ENCODE assay signal across 10 cellular contexts in the genomic region with DNA sequence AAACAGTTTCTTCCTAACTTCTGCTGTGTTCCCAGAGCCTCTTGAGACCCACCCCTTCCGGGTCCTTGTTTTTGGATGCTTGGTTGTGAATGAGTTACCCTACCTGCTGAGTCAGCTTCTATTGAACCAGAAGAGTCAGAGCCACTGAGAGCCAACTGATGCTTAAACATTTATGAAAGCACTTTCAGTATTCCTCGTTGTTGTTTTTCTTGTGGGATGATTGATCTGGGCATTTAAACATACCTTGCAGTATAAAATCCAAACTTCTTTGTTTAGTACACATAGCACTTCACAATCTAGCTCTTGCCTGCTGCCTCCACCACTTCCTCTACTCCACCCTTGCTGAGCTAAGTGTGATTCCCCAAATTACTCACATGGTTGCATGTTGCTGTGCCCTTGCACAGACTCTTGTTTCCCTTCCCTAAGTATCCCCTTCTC. TPM values are rescaled to one million over a fixed set of nuclear protein-coding genes. Genes with fewer than 3 reads are reported as not detected.
DNase-seq lines count a peak whose midpoint lies in the region; ATAC-seq, FAIRE-seq and TF ChIP-seq lines count a peak whose summit lies in the region.
"Had no signal": no experiment of that assay in that cellular context is flagged by ENCODE, and none has a peak within 500 bp of the region (broad histone marks: within the 10 kb centered on the region; RNA-seq: fewer than 3 reads in every experiment).

No MANE protein-coding gene starts in this region.

- no peaks in the 10 kb centered on the region for H3K9me3 Mint-ChIP-seq in activated T-cell treated with anti-CD3 and anti-CD28 coated beads, Interleukin-2, amount 50 U/mL, for 72 hours

- no peak for FAIRE-seq in kidney (lab: Jason Lieb, UNC)
- FAIRE-seq: endometrium had no signal

- peak overlapping the region; percentile 4 to 60 for H3K4me3 Mint-ChIP-seq in activated T-cell treated with anti-CD3 and anti-CD28 coated beads, Interleukin-2, amount 50 U/mL, for 72 hours

- H3K27me3 Mint-ChIP-seq in activated T-cell treated with anti-CD3 and anti-CD28 coated beads, Interleukin-2, amount 50 U/mL, for 72 hours (ENCODE audit: low read depth) = peaks cover 63% of the 10 kb centered on the region

- H3K36me3 ChIP-seq in sigmoid colon (peaks cover 0 to 13% (median 9%) of the 10 kb centered on the region in 4 donors), kidney (ENCODE audit: control insufficient read depth in 1 of 2, insufficient read depth in 2 of 2, low read length in 2 of 2) (no peaks in the 10 kb centered on the region)

- no peak for TF ChIP-seq CTCF in sigmoid colon (IDR thresholded peaks at IDR 0.05)
- no peak for TF ChIP-seq CTCF in kidney (IDR thresholded peaks at IDR 0.05; ENCODE audit: borderline replicate concordance, extremely low read depth, insufficient read depth)

- intact Hi-C loops in sigmoid colon (cut with DNase I) = no loop called here
- intact Hi-C loops in kidney (cut with DNase I) = no loop called here

- H3K4me3 ChIP-seq in sigmoid colon (no peak overlapping the region), kidney (ENCODE audit: low read length in 2 of 2) (no peak overlapping the region)

- 47 to 54% methylated on average over 2 of the region's 2 CpGs for WGBS in sigmoid colon, 2 donors

- peak; percentile 81 for ATAC-seq in HG02938 (IDR thresholded peaks at IDR 0.05; ENCODE audit: unreplicated experiment)
- peak; percentile 97 for ATAC-seq in activated T-cell treated with anti-CD3 and anti-CD28 coated beads, Interleukin-2, amount 50 U/mL, for 72 hours (replicated peaks in 1 of 2)

- H3K9me3 ChIP-seq in sigmoid colon = no peaks in the 10 kb centered on the region
- H3K9me3 ChIP-seq in kidney (ENCODE audit: control insufficient read depth in 1 of 2, low read length in 2 of 2) = no peaks in the 10 kb centered on the region

- TF ChIP-seq EP300 in sigmoid colon (IDR thresholded peaks at IDR 0.05) = no peak

- no peak for TF ChIP-seq POLR2A in sigmoid colon (IDR thresholded peaks at IDR 0.05)

- H3K36me3 Mint-ChIP-seq in activated T-cell treated with anti-CD3 and anti-CD28 coated beads, Interleukin-2, amount 50 U/mL, for 72 hours (ENCODE audit: insufficient read depth in 2 of 2) = no peaks in the 10 kb centered on the region

- H3K27ac ChIP-seq in sigmoid colon (peak overlapping the region in 3 of 4 donors; percentile 88 to 94 (median 92)), kidney (ENCODE audit: low read depth in 2 of 2, low read length in 2 of 2) (no peak overlapping the region)
- H3K27ac ChIP-seq: 22Rv1 had no signal

- H3K27me3 ChIP-seq in sigmoid colon = no peaks in the 10 kb centered on the region

- H3K4me1 Mint-ChIP-seq in activated T-cell treated with anti-CD3 and anti-CD28 coated beads, Interleukin-2, amount 50 U/mL, for 72 hours (ENCODE audit: low read depth) = peaks cover 63% of the 10 kb centered on the region

- H3K4me1 ChIP-seq in sigmoid colon (peaks cover 0 to 83% (median 73%) of the 10 kb centered on the region in 4 donors), kidney (ENCODE audit: control insufficient read depth in 1 of 2, insufficient read depth in 1 of 2, low read depth in 1 of 2, low read length in 2 of 2) (peaks cover 0 to 8% of the 10 kb centered on the region in 2 donors)

- H3K9ac ChIP-seq in kidney (ENCODE audit: low read length in 2 of 2) = no peak overlapping the region

- DNase-seq in NK-92 treated with Interleukin-12 subunit alpha and Interleukin-12 subunit beta, amount 100 ng/mL, for 24 hours (lab: John Stamatoyannopoulos, UW) = peak; percentile 30
- DNase-seq in NK-92 (lab: John Stamatoyannopoulos, UW; ENCODE audit: unreplicated experiment) = no peak
- DNase-seq in activated T-cell treated with anti-CD3 and anti-CD28 coated beads, Interleukin-2, amount 50 U/mL, for 72 hours = peak; percentile 65 to 76
- no peak for DNase-seq in sigmoid colon
- no peak for DNase-seq in NCI-H345 (lab: John Stamatoyannopoulos, UW)
- DNase-seq in kidney = no peak
- no peak for DNase-seq in NCI-H2107 treated with DMSO at 0.1 percent for 48 hours (lab: John Stamatoyannopoulos, UW; ENCODE audit: unreplicated experiment)

- peak overlapping the region; percentile 1 for H3K27ac Mint-ChIP-seq in activated T-cell treated with anti-CD3 and anti-CD28 coated beads, Interleukin-2, amount 50 U/mL, for 72 hours

RNA-seq across cellular contexts. Expression of a gene that starts 5.5 kb away (rescaled TPM):
- total RNA-seq in activated T-cell treated with anti-CD3 and anti-CD28 coated beads, Interleukin-2, amount 50 U/mL, for 72 hours = 1 to 10 TPM in 1 of 2 donors, under 1 TPM in 1; 0.65 to 1.4 TPM
- total RNA-seq in sigmoid colon = 100 to 1,000 TPM in 3 of 4 donors, 10 to 100 TPM in 1; 78.5 to 183 (median 120) TPM
- 10 to 100 TPM; 25.2 to 32.4 (median 32.2) TPM for polyA plus RNA-seq in sigmoid colon
- total RNA-seq in kidney = 54.6 TPM
- polyA plus RNA-seq in kidney (ENCODE audit: insufficient read depth, low read depth, low replicate concordance) = 53.4 TPM

Comparison
In these comparisons a context has a peak if more than half of its experiments do, and no peak if none do; other contexts are left out.
1. DNase-seq: peak in NK-92 treated with Interleukin-12 subunit alpha and Interleukin-12 subunit beta, amount 100 ng/mL, for 24 hours (single experiment) and activated T-cell treated with anti-CD3 and anti-CD28 coated beads, Interleukin-2, amount 50 U/mL, for 72 hours (2 of 2); none in NK-92 (single experiment), sigmoid colon (single experiment), NCI-H345 (single experiment), kidney (single experiment) and NCI-H2107 treated with DMSO at 0.1 percent for 48 hours (single experiment).
2. H3K27ac ChIP-seq: peak in sigmoid colon (3 of 4); none in kidney (0 of 2).
3. RNA of a gene that starts 5.5 kb away (total RNA-seq): 78.5 to 183 TPM in sigmoid colon and 54.6 TPM in kidney (single experiment); 0.65 to 1.4 TPM in activated T-cell treated with anti-CD3 and anti-CD28 coated beads, Interleukin-2, amount 50 U/mL, for 72 hours; every median in the first group is over 10 times any median in the second.